Comparison of ENCODE assay signal across 8 cellular contexts in the genomic region with DNA sequence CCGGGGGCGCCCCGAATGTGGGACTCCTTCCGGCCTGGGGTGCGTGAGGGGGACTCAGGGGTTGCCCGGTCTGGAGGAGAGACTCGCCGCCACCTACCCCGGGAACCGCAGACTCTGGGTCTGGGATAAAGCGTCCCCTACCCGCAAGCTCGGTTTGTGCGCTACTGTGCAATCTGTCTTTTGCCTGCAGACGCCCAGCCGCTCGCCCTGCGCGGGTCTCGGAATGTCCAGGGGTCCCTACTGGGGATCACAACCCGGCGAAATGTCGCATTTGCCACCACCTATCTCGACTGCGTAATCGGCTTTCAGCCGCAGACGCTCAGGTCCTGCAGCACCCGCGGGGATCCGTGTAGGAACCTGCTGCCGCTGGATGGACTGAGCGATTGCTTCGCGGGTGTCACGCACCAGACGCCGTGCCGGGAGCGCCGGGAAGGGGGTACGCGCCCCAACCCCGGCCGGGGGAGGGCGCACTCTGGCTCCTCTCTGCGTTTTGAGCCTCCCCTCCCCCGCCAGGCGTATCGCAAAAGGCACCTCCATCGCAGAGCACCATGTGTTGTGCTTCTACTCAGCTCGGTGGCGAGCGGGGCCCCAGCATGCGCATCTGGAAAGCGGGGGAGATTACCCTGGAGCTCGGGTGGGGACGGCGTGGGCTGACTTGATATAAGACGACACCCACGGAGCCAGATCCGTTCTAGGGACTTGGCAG. TPM values are rescaled to one million over a fixed set of nuclear protein-coding genes. Genes with fewer than 3 reads are reported as not detected.
DNase-seq lines count a peak whose midpoint lies in the region; ATAC-seq, FAIRE-seq and TF ChIP-seq lines count a peak whose summit lies in the region.

No MANE protein-coding gene starts in this region.

- no peak overlapping the region for H3K23ac ChIP-seq in trophoblast cell (ENCODE audit: low read length)

- H3K4me3 ChIP-seq in ACC112 (ENCODE audit: low read depth, low read length) (peak overlapping the region; percentile 98), trophoblast cell (ENCODE audit: low read depth, low read length) (peak overlapping the region; percentile 89)

- H3K9me3 Mint-ChIP-seq in type B pancreatic cell, result no peaks in the 10 kb centered on the region

- H2AK5ac ChIP-seq in trophoblast cell (ENCODE audit: low read length), result no peak overlapping the region

- peak; percentile 30 for ATAC-seq in GM18867 (IDR thresholded peaks at IDR 0.05; ENCODE audit: unreplicated experiment)
- peak; percentile 63 for ATAC-seq in Right ventricle myocardium superior (ENCODE audit: poor library complexity)

- H3K4me1 Mint-ChIP-seq in type B pancreatic cell (ENCODE audit: unreplicated experiment), result peaks cover 28% of the 10 kb centered on the region

- peak overlapping the region; percentile 94 for H3K4me3 Mint-ChIP-seq in type B pancreatic cell

- no peak overlapping the region for H2BK12ac ChIP-seq in trophoblast cell (ENCODE audit: low read length)

- peaks cover 39% of the 10 kb centered on the region for H3K79me2 ChIP-seq in ACC112 (ENCODE audit: control insufficient read depth, insufficient read depth, low read length, unreplicated experiment)
- peaks cover 3% of the 10 kb centered on the region for H3K79me2 ChIP-seq in trophoblast cell (ENCODE audit: control insufficient read depth, insufficient read depth, low read length, poor library complexity)

- intact Hi-C loops in Right ventricle myocardium superior (cut with DNase I), result no loop called here

- peaks cover 3% of the 10 kb centered on the region for H3K9me3 ChIP-seq in trophoblast cell (ENCODE audit: insufficient read depth, low read depth, low read length)

- no peak overlapping the region for H2BK5ac ChIP-seq in trophoblast cell (ENCODE audit: low read depth, low read length, poor library complexity)

- no CpG with 5 or more reads among the region's 62 CpGs for WGBS in trophoblast cell (ENCODE audit: extremely low coverage, insufficient coverage, insufficient read length)

- H3K36me3 ChIP-seq in ACC112 (ENCODE audit: insufficient read depth, low read length) (no peaks in the 10 kb centered on the region), trophoblast cell (ENCODE audit: control insufficient read depth in 1 of 2, insufficient read depth in 2 of 2, low read length in 2 of 2) (no peaks in the 10 kb centered on the region)

- H3K18ac ChIP-seq in trophoblast cell (ENCODE audit: low read length), result no peak overlapping the region

- peak overlapping the region; percentile 83 for H2AFZ ChIP-seq in ACC112 (ENCODE audit: low read length, unreplicated experiment)
- peak overlapping the region; percentile 74 for H2AFZ ChIP-seq in trophoblast cell (ENCODE audit: insufficient read depth, low read length, poor library complexity)

- H3K9ac ChIP-seq in trophoblast cell (ENCODE audit: low read length), result peak overlapping the region; percentile 30

- FAIRE-seq in HTR-8/SVneo (lab: Jason Lieb, UNC), result no peak

- no peak overlapping the region for H4K91ac ChIP-seq in trophoblast cell (ENCODE audit: low read depth, low read length)

- H3K27ac Mint-ChIP-seq in type B pancreatic cell, result peak overlapping the region; percentile 71

- peak; percentile 41 for DNase-seq in HTR-8/SVneo (ENCODE audit: insufficient read length, low spot score)
- peak; percentile 22 for DNase-seq in SHP77 treated with DMSO at 0.1 percent for 48 hours (lab: John Stamatoyannopoulos, UW)
- peak; percentile 84 for DNase-seq in activated naive CD4-positive, alpha-beta T cell treated with anti-CD3 and anti-CD28 coated beads, Interleukin-2, amount 50 U/mL, for 16 hours
- peak; percentile 74 for DNase-seq in Right ventricle myocardium superior
- peak in 1 of 2 donors; percentile 28 for DNase-seq in trophoblast cell
- no peak for DNase-seq in type B pancreatic cell (ENCODE audit: extremely low spot score, unreplicated experiment)

- H3K79me1 ChIP-seq in trophoblast cell (ENCODE audit: low read length), result peaks cover 7% of the 10 kb centered on the region

- H3K27me3 Mint-ChIP-seq in type B pancreatic cell, result peaks cover 30% of the 10 kb centered on the region

- H4K8ac ChIP-seq in trophoblast cell (ENCODE audit: low read depth, low read length), result peak overlapping the region; percentile 85

- peak overlapping the region; percentile 58 for H4K12ac ChIP-seq in trophoblast cell (ENCODE audit: low read depth, low read length)

- no peak overlapping the region for H3K14ac ChIP-seq in trophoblast cell (ENCODE audit: low read length)

- peak; percentile 31 for TF ChIP-seq CTCF in type B pancreatic cell (conservative IDR thresholded peaks at IDR 0.05)

- H3K4me1 ChIP-seq in ACC112 (ENCODE audit: control insufficient read depth, insufficient read depth, low read length, unreplicated experiment) (peaks cover 37% of the 10 kb centered on the region), trophoblast cell (ENCODE audit: control insufficient read depth in 1 of 2, insufficient read depth in 2 of 2, low read length in 2 of 2) (peaks cover 10 to 16% of the 10 kb centered on the region in 2 experiments)

- no peaks in the 10 kb centered on the region for H3K36me3 Mint-ChIP-seq in type B pancreatic cell

- H3K4ac ChIP-seq in trophoblast cell (ENCODE audit: low read depth, low read length), result no peak overlapping the region

- no peak overlapping the region for H3K27ac ChIP-seq in ACC112 (ENCODE audit: low read depth, low read length)
- H3K27ac ChIP-seq in trophoblast cell (ENCODE audit: low read depth, low read length), result no peak overlapping the region

- no peaks in the 10 kb centered on the region for H3K27me3 ChIP-seq in ACC112 (ENCODE audit: insufficient read depth, low read length)
- H3K27me3 ChIP-seq in trophoblast cell (ENCODE audit: insufficient read depth, low read length), result peaks cover 12% of the 10 kb centered on the region

- peak overlapping the region; percentile 90 for H3K4me2 ChIP-seq in trophoblast cell (ENCODE audit: low read length)

- no peak overlapping the region for H2BK120ac ChIP-seq in trophoblast cell (ENCODE audit: insufficient read depth, low read length, poor library complexity)

RNA-seq across cellular contexts. Expression of gene PTPRA, which starts 0.8 kb away (rescaled TPM):
- total RNA-seq in Right ventricle myocardium superior, result 24.2 TPM
- 62.0 and 68.3 TPM in 2 replicates for polyA plus RNA-seq in trophoblast cell (2013)
- total RNA-seq in type B pancreatic cell (ENCODE audit: low replicate concordance), result 50.5 and 73.8 TPM in 2 replicates

RNA-seq across cellular contexts. Expression of gene VPS16, which starts 31.9 kb away (rescaled TPM):
- total RNA-seq in Right ventricle myocardium superior (17.1 TPM), type B pancreatic cell (ENCODE audit: low replicate concordance) (31.8 and 49.9 TPM in 2 replicates)
- 18.4 and 19.2 TPM in 2 replicates for polyA plus RNA-seq in trophoblast cell (2013)

RNA-seq across cellular contexts. Expression of gene PCED1A, which starts 32.0 kb away (rescaled TPM):
- total RNA-seq in Right ventricle myocardium superior (7.3 TPM), type B pancreatic cell (ENCODE audit: low replicate concordance) (47.5 and 79.6 TPM in 2 replicates)
- 31.4 and 32.3 TPM in 2 replicates for polyA plus RNA-seq in trophoblast cell (2013)

RNA-seq across cellular contexts. Expression of gene TMEM239, which starts 56.3 kb away (rescaled TPM):
- total RNA-seq in Right ventricle myocardium superior (not detected), type B pancreatic cell (ENCODE audit: low replicate concordance) (not detected in 2 replicates)
- polyA plus RNA-seq in trophoblast cell (2013), result 0.01 TPM in 1 of 2 replicates, not detected in the other

RNA-seq across cellular contexts. Expression of gene C20orf141, which starts 57.7 kb away (rescaled TPM):
- total RNA-seq in Right ventricle myocardium superior, result not detected
- polyA plus RNA-seq in trophoblast cell (2013), result 0.19 and 0.31 TPM in 2 replicates
- total RNA-seq in type B pancreatic cell (ENCODE audit: low replicate concordance), result not detected in 2 replicates
